In genomic region chr21:8834264-8834663, GRCh38 we compare ENCODE assay signal across 8 cellular contexts.
DNase-seq lines count a peak whose midpoint lies in the region; ATAC-seq and TF ChIP-seq lines count a peak whose summit lies in the region.
"Not testable (repeated sequence)": the region's sequence is repeated elsewhere in the genome, so short reads cannot be mapped to it uniquely, and the experiment has no call there.

No MANE protein-coding gene starts in this region.

- H3K4me1 Mint-ChIP-seq in chondrocyte (ENCODE audit: low read depth): not testable (repeated sequence)

- H3K27me3 ChIP-seq in lung (ENCODE audit: control insufficient read depth, insufficient read depth); spleen (replicated peaks in 1 of 7); uterus: not testable (repeated sequence)

- H3K4me3 Mint-ChIP-seq in chondrocyte (ENCODE audit: unreplicated experiment): not testable (repeated sequence)

- WGBS in lung, 2 donors: 69 to 75% methylated on average over 8 of the region's 8 CpGs
- WGBS in spleen, 5 donors: 63 to 78% (median 70%) methylated on average over 6 to 8 of the region's 8 CpGs

- H3K36me3 Mint-ChIP-seq in chondrocyte (ENCODE audit: low read depth): not testable (repeated sequence)

- not testable (repeated sequence) for H3K27ac ChIP-seq in lung (ENCODE audit: low read depth in 1 of 2, low read length in 1 of 2); spleen; uterus

- not testable (repeated sequence) for H3K4me3 ChIP-seq in lung, spleen, uterus

- intact Hi-C loops in head of caudate nucleus (cut with DNase I); left ventricle myocardium superior (cut with micrococcal nuclease); posterior cingulate gyrus (cut with DNase I); spleen (cut with DNase I; ENCODE audit: low total_unique reads); uterus (cut with DNase I; ENCODE audit: low total_unique reads): not testable (repeated sequence)

- not testable (repeated sequence) for TF ChIP-seq POLR2A in spleen (IDR thresholded peaks at IDR 0.05); uterus (IDR thresholded peaks at IDR 0.05)

- H3K27me3 Mint-ChIP-seq in chondrocyte (ENCODE audit: low read depth): not testable (repeated sequence)

- H3K36me3 ChIP-seq in lung (ENCODE audit: control insufficient read depth in 2 of 2, insufficient read depth in 2 of 2, low read length in 2 of 2); spleen; uterus: not testable (repeated sequence)

- not testable (repeated sequence) for H3K4me1 ChIP-seq in lung (ENCODE audit: control insufficient read depth in 2 of 2, insufficient read depth in 2 of 2, low read length in 2 of 2); spleen; uterus

- H3K9me3 ChIP-seq in lung (ENCODE audit: control insufficient read depth in 2 of 2, insufficient read depth in 1 of 2, low read length in 1 of 2); uterus: not testable (repeated sequence)
- H3K9me3 ChIP-seq in spleen: peaks cover 0 to 31% (median 5%) of the 10 kb centered on the region in 8 donors

- DNase-seq in activated T-cell treated with anti-CD3 and anti-CD28 coated beads for 1 hour (ENCODE audit: low read depth) (peak; percentile 0), chondrocyte (ENCODE audit: low spot score) (peak; percentile 59), head of caudate nucleus (peak in 27 of 42 donors; percentile 1 to 47 (median 9)), left ventricle myocardium superior (peak; percentile 17), lung (ENCODE audit: low spot score) (peak; percentile 27), posterior cingulate gyrus (peak in 8 of 10 donors; percentile 1 to 84 (median 16)), spleen (peak; percentile 72), uterus (peak; percentile 7 to 13)

- not testable (repeated sequence) for H3K9me3 Mint-ChIP-seq in chondrocyte (ENCODE audit: low read depth)

- H3K27ac Mint-ChIP-seq in chondrocyte (ENCODE audit: unreplicated experiment): not testable (repeated sequence)

- TF ChIP-seq CTCF in chondrocyte (IDR thresholded peaks at IDR 0.05); lung (IDR thresholded peaks at IDR 0.05; ENCODE audit: control extremely low read depth, extremely low read depth); spleen (IDR thresholded peaks at IDR 0.05 in 8 of 11, conservative IDR thresholded peaks at IDR 0.05 in 3 of 11); uterus (IDR thresholded peaks at IDR 0.05): not testable (repeated sequence)

- ATAC-seq in left ventricle myocardium superior; lung (ENCODE audit: insufficient read depth, low FRiP score): not testable (repeated sequence)

Comparison
In these comparisons a context has a peak if more than half of its experiments do, and no peak if none do; other contexts are left out.
1. DNase-seq: peak in every context shown above with its lines; median percentile 72 in spleen; 59 in chondrocyte; 27 in lung; 17 in left ventricle myocardium superior; 16 in posterior cingulate gyrus; 10 in uterus; 9 in head of caudate nucleus; 0 in activated T-cell treated with anti-CD3 and anti-CD28 coated beads for 1 hour.